In genomic region chr18:61894751-61895524, GRCh38 we compare ENCODE assay signal across 8 cellular contexts. TPM values are rescaled to one million over a fixed set of nuclear protein-coding genes. Genes with fewer than 3 reads are reported as not detected.
DNase-seq lines count a peak whose midpoint lies in the region; ATAC-seq and TF ChIP-seq lines count a peak whose summit lies in the region.

No MANE protein-coding gene starts in this region.

- H3K9ac ChIP-seq in OCI-LY1 (ENCODE audit: low read length): peak overlapping the region; percentile 42; the same call in 1 of the 2 replicates

- DNase-seq in CD4-positive, CD25-positive, alpha-beta regulatory T cell: no peak
- no peak for DNase-seq in epithelial cell of esophagus (ENCODE audit: low read depth)
- DNase-seq in HUDEP-2 (lab: John Stamatoyannopoulos, UW; ENCODE audit: unreplicated experiment in 76 of 76): no peak
- DNase-seq in T-helper 9 cell: no peak

- no peaks in the 10 kb centered on the region for H3K36me3 Mint-ChIP-seq in CD4-positive, CD25-positive, alpha-beta regulatory T cell

- H3F3A ChIP-seq in OCI-LY1 (ENCODE audit: insufficient read depth, low read length): no peaks in the 10 kb centered on the region

- H3K27ac ChIP-seq in CD4-positive, CD25-positive, alpha-beta regulatory T cell (ENCODE audit: insufficient read depth, low read length, poor library complexity, severe bottlenecking): no peak overlapping the region
- no peak overlapping the region for H3K27ac ChIP-seq in OCI-LY1 (ENCODE audit: low read depth, low read length, poor library complexity, severe bottlenecking)

- peaks cover 0 to 2% (median 0%) of the 10 kb centered on the region in 7 donors for H3K9me3 Mint-ChIP-seq in CD4-positive, CD25-positive, alpha-beta regulatory T cell

- peaks cover 21% of the 10 kb centered on the region for H3K27me3 ChIP-seq in CD4-positive, CD25-positive, alpha-beta regulatory T cell (ENCODE audit: control insufficient read depth, insufficient read depth, low read length)
- H3K27me3 ChIP-seq in OCI-LY1 (ENCODE audit: insufficient read depth, low read length): no peaks in the 10 kb centered on the region
- H3K27me3 ChIP-seq in neuron (ENCODE audit: insufficient read depth, low read length): no peaks in the 10 kb centered on the region

- H3K27ac Mint-ChIP-seq in CD4-positive, CD25-positive, alpha-beta regulatory T cell: no peak overlapping the region

- no peaks in the 10 kb centered on the region for H4K20me1 ChIP-seq in OCI-LY1 (ENCODE audit: insufficient read depth, low read length)

- ATAC-seq in CD4-positive, CD25-positive, alpha-beta regulatory T cell (ENCODE audit: low read depth in 2 of 2): no peak
- ATAC-seq in GM21390 (IDR thresholded peaks at IDR 0.05; ENCODE audit: unreplicated experiment) (no peak), GM18867 (IDR thresholded peaks at IDR 0.05; ENCODE audit: unreplicated experiment) (no peak)

- H3K9me3 ChIP-seq in CD4-positive, CD25-positive, alpha-beta regulatory T cell (ENCODE audit: control insufficient read depth in 2 of 2, low read length in 2 of 2): no peaks in the 10 kb centered on the region
- H3K9me3 ChIP-seq in OCI-LY1 (ENCODE audit: low read length) (no peaks in the 10 kb centered on the region), neuron (ENCODE audit: low read length) (no peaks in the 10 kb centered on the region)

- H3K9me2 ChIP-seq in OCI-LY1 (ENCODE audit: low read depth, low read length): no peaks in the 10 kb centered on the region

- no peaks in the 10 kb centered on the region for H3K36me3 ChIP-seq in CD4-positive, CD25-positive, alpha-beta regulatory T cell (ENCODE audit: control insufficient read depth, insufficient read depth, low read length)
- H3K36me3 ChIP-seq in OCI-LY1 (ENCODE audit: insufficient read depth, low read length): no peaks in the 10 kb centered on the region
- peaks cover 8% of the 10 kb centered on the region for H3K36me3 ChIP-seq in neuron (ENCODE audit: insufficient read depth, low read length)

- H3K4me2 ChIP-seq in OCI-LY1 (ENCODE audit: low read length): peak overlapping the region; percentile 88

- peak overlapping the region; percentile 33 to 94 (median 69) for H3K4me3 Mint-ChIP-seq in CD4-positive, CD25-positive, alpha-beta regulatory T cell

- TF ChIP-seq CTCF in OCI-LY1 (IDR thresholded peaks at IDR 0.05; ENCODE audit: low read length) (no peak), epithelial cell of esophagus (IDR thresholded peaks at IDR 0.05; ENCODE audit: insufficient read depth, low read depth, low read length, missing control alignments) (no peak)

- H2AFZ ChIP-seq in OCI-LY1 (ENCODE audit: low read length) (no peak overlapping the region), neuron (ENCODE audit: low read depth, low read length) (peak overlapping the region; percentile 64)

- H3K79me2 ChIP-seq in OCI-LY1 (ENCODE audit: insufficient read depth, low read length): no peaks in the 10 kb centered on the region

- peaks cover 21% of the 10 kb centered on the region for H3K4me1 ChIP-seq in CD4-positive, CD25-positive, alpha-beta regulatory T cell (ENCODE audit: control insufficient read depth, insufficient read depth, low read length, poor library complexity, severe bottlenecking)
- peaks cover 7% of the 10 kb centered on the region for H3K4me1 ChIP-seq in OCI-LY1 (ENCODE audit: insufficient read depth, low read length, severe bottlenecking)
- H3K4me1 ChIP-seq in neuron (ENCODE audit: insufficient read depth, low read length): peaks cover 18% of the 10 kb centered on the region

- peak overlapping the region; percentile 11 for H3K4me3 ChIP-seq in CD4-positive, CD25-positive, alpha-beta regulatory T cell (ENCODE audit: low read depth, low read length)
- H3K4me3 ChIP-seq in OCI-LY1 (ENCODE audit: low read depth, low read length, poor library complexity, severe bottlenecking): peak overlapping the region; percentile 67
- peak overlapping the region; percentile 88 for H3K4me3 ChIP-seq in epithelial cell of esophagus (ENCODE audit: low read length)
- peak overlapping the region; percentile 60 for H3K4me3 ChIP-seq in neuron (ENCODE audit: low read length)

- H3K27me3 Mint-ChIP-seq in CD4-positive, CD25-positive, alpha-beta regulatory T cell: peaks cover 75% of the 10 kb centered on the region

- H3K4me1 Mint-ChIP-seq in CD4-positive, CD25-positive, alpha-beta regulatory T cell: peaks cover 0 to 17% (median 3%) of the 10 kb centered on the region in 4 donors

RNA-seq across cellular contexts. Expression of gene RNF152, which starts 2.1 kb away (rescaled TPM):
- 0.39 TPM for total RNA-seq in CD4-positive, CD25-positive, alpha-beta regulatory T cell
- polyA plus RNA-seq in CD4-positive, CD25-positive, alpha-beta regulatory T cell: not detected

Comparison
In these comparisons a context has a peak if more than half of its experiments do, and no peak if none do; other contexts are left out.
1. H3K4me3 ChIP-seq: peak in every context shown above with its lines; median percentile 88 in epithelial cell of esophagus; 67 in OCI-LY1; 60 in neuron; 11 in CD4-positive, CD25-positive, alpha-beta regulatory T cell.